1 cellular context compared by ENCODE assay signal in genomic region chr1:54764132-54764921, GRCh38.
TF ChIP-seq lines count a peak whose summit lies in the region.

Gene PARS2 (minus strand): TSS chr1:54764523. CDS start chr1:54759161, 5,362 bp downstream.

TF ChIP-seq in K562, 482 proteins besides CTCF, POLR2A, EP300 and RAD21 (continued from another document and continues in another):
- TF ChIP-seq KHSRP (IDR thresholded peaks at IDR 0.05), result no peak
- TF ChIP-seq GTF2E2 (tag; IDR thresholded peaks at IDR 0.05), result no peak
- TF ChIP-seq SREBF2 (CRISPR knock-in tag; IDR thresholded peaks at IDR 0.05), result no peak
- TF ChIP-seq THAP12 (CRISPR knock-in tag; IDR thresholded peaks at IDR 0.05), result peak; percentile 97
- peak; percentile 88 for TF ChIP-seq MAX (CRISPR knock-in tag; IDR thresholded peaks at IDR 0.05)
- no peak for TF ChIP-seq ZSCAN32 (CRISPR knock-in tag; IDR thresholded peaks at IDR 0.05)
- no peak for TF ChIP-seq ZC3H4 (CRISPR knock-in tag; IDR thresholded peaks at IDR 0.05; ENCODE audit: borderline replicate concordance)
- TF ChIP-seq HNRNPLL (IDR thresholded peaks at IDR 0.05; ENCODE audit: low read depth, low read length, poor library complexity, severe bottlenecking), result peak; percentile 48
- TF ChIP-seq EP400 (IDR thresholded peaks at IDR 0.05), result peak; percentile 83
- peak; percentile 46 for TF ChIP-seq MEIS2 (IDR thresholded peaks at IDR 0.05; ENCODE audit: partially characterized antibody)
- TF ChIP-seq ZNF184 (CRISPR knock-in tag; IDR thresholded peaks at IDR 0.05), result no peak
- no peak for TF ChIP-seq HMG20B (CRISPR knock-in tag; IDR thresholded peaks at IDR 0.05)
- 0 out of 2 replicates have a peak, but pooled peaks have one; percentile 1 for TF ChIP-seq ZNF561 (CRISPR knock-in tag; conservative IDR thresholded peaks at IDR 0.05)
- 0 out of 2 replicates have a peak, but pooled peaks have one; percentile 33 for TF ChIP-seq PHB (CRISPR knock-in tag; IDR thresholded peaks at IDR 0.05)
- no peak for TF ChIP-seq RBM14 (IDR thresholded peaks at IDR 0.05; ENCODE audit: borderline replicate concordance, insufficient read depth, low read depth, low read length)
- TF ChIP-seq CBX2 (IDR thresholded peaks at IDR 0.05; ENCODE audit: insufficient read depth, low read length, poor library complexity, severe bottlenecking), result no peak
- TF ChIP-seq PHB2 (IDR thresholded peaks at IDR 0.05; ENCODE audit: low read depth), result no peak
- no peak for TF ChIP-seq PCBP1 (IDR thresholded peaks at IDR 0.05; ENCODE audit: low read depth, low read length, poor library complexity, severe bottlenecking)
- no peak for TF ChIP-seq ELK1 (CRISPR knock-in tag; IDR thresholded peaks at IDR 0.05)
- no peak for TF ChIP-seq HNRNPK (IDR thresholded peaks at IDR 0.05; ENCODE audit: low read depth, low read length, poor library complexity, severe bottlenecking)
- peak; percentile 84; the same call in 1 of the 2 replicates for TF ChIP-seq MTA3 (IDR thresholded peaks at IDR 0.05; ENCODE audit: borderline replicate concordance)
- peak; percentile 94 to 95 for TF ChIP-seq NRF1 (conservative IDR thresholded peaks at IDR 0.05 in 1 of 2, IDR thresholded peaks at IDR 0.05 in 1 of 2)
- no peak for TF ChIP-seq TOE1 (IDR thresholded peaks at IDR 0.05; ENCODE audit: borderline replicate concordance)
- TF ChIP-seq TOE1 (CRISPR knock-in tag; IDR thresholded peaks at IDR 0.05; ENCODE audit: borderline replicate concordance, low read depth), result no peak
- no peak for TF ChIP-seq JUN (IDR thresholded peaks at IDR 0.05; ENCODE audit: borderline replicate concordance, low read depth, low read length)
- TF ChIP-seq JUN (CRISPR knock-in tag; IDR thresholded peaks at IDR 0.05; ENCODE audit: borderline replicate concordance), result no peak; the same call in 1 of the 2 replicates
- no peak for TF ChIP-seq ZNF740 (CRISPR knock-in tag; IDR thresholded peaks at IDR 0.05)
- TF ChIP-seq ZNF740 (tag; IDR thresholded peaks at IDR 0.05), result no peak
- TF ChIP-seq RREB1 (CRISPR knock-in tag; IDR thresholded peaks at IDR 0.05), result 0 out of 2 replicates have a peak, but pooled peaks have one; percentile 54
- TF ChIP-seq YBX1 (IDR thresholded peaks at IDR 0.05), result no peak
- no peak for TF ChIP-seq PTTG1 (tag; IDR thresholded peaks at IDR 0.05; ENCODE audit: low read depth)
- TF ChIP-seq NCOA4 (IDR thresholded peaks at IDR 0.05; ENCODE audit: partially characterized antibody), result no peak
- TF ChIP-seq SRSF9 (IDR thresholded peaks at IDR 0.05; ENCODE audit: borderline replicate concordance, low read depth, low read length), result no peak
- peak; percentile 53 for TF ChIP-seq MXD1 (CRISPR knock-in tag; IDR thresholded peaks at IDR 0.05; ENCODE audit: borderline replicate concordance, poor library complexity, severe bottlenecking)
- 0 out of 2 replicates have a peak, but pooled peaks have one; percentile 40 for TF ChIP-seq RFX7 (CRISPR knock-in tag; IDR thresholded peaks at IDR 0.05)
- 0 out of 2 replicates have a peak, but pooled peaks have one; percentile 61 for TF ChIP-seq ZNF232 (CRISPR knock-in tag; IDR thresholded peaks at IDR 0.05)
- TF ChIP-seq ELF4 (CRISPR knock-in tag; IDR thresholded peaks at IDR 0.05), result peak; percentile 78; the same call in 1 of the 2 replicates
- TF ChIP-seq POLR3A (IDR thresholded peaks at IDR 0.05; ENCODE audit: borderline replicate concordance, extremely low read depth, insufficient read depth, insufficient read length), result no peak
- no peak for TF ChIP-seq ZFP36 (IDR thresholded peaks at IDR 0.05; ENCODE audit: low read depth, low read length, partially characterized antibody)
- TF ChIP-seq ETV6 (IDR thresholded peaks at IDR 0.05; ENCODE audit: borderline replicate concordance in 1 of 2, low read depth in 2 of 2, low read length in 1 of 2), result no peak
- no peak for TF ChIP-seq ETV6 (CRISPR knock-in tag; IDR thresholded peaks at IDR 0.05; ENCODE audit: borderline replicate concordance)
- no peak for TF ChIP-seq USF2 (CRISPR knock-in tag; IDR thresholded peaks at IDR 0.05)
- TF ChIP-seq ILF3 (IDR thresholded peaks at IDR 0.05; ENCODE audit: borderline replicate concordance), result no peak
- TF ChIP-seq CXXC5 (CRISPR knock-in tag; IDR thresholded peaks at IDR 0.05), result peak; percentile 96
- no peak for TF ChIP-seq FOXO4 (CRISPR knock-in tag; IDR thresholded peaks at IDR 0.05)
- no peak for TF ChIP-seq ZNF717 (CRISPR knock-in tag; IDR thresholded peaks at IDR 0.05)
- TF ChIP-seq SMAD1 (IDR thresholded peaks at IDR 0.05; ENCODE audit: low read depth, low read length, partially characterized antibody), result no peak
- no peak for TF ChIP-seq MECOM (CRISPR knock-in tag; IDR thresholded peaks at IDR 0.05)
- TF ChIP-seq ZNF324 (CRISPR knock-in tag; IDR thresholded peaks at IDR 0.05), result no peak
- peak; percentile 59; the same call in 1 of the 2 replicates for TF ChIP-seq ARID4B (CRISPR knock-in tag; IDR thresholded peaks at IDR 0.05)
